ENCODE assay signal across 8 cellular contexts in genomic region chr11:44564198-44564597, GRCh38. TPM values are rescaled to one million over a fixed set of nuclear protein-coding genes. Genes with fewer than 3 reads are reported as not detected.
DNase-seq lines count a peak whose midpoint lies in the region; ATAC-seq and TF ChIP-seq lines count a peak whose summit lies in the region.

No MANE protein-coding gene starts in this region.

- H3F3A ChIP-seq in DOHH2 (ENCODE audit: control insufficient read depth, insufficient read depth) = no peaks in the 10 kb centered on the region

- ATAC-seq in psoas muscle (no peak), GM19035 (IDR thresholded peaks at IDR 0.05; ENCODE audit: unreplicated experiment) (no peak), HG03196 (IDR thresholded peaks at IDR 0.05; ENCODE audit: unreplicated experiment) (no peak), GM19351 (IDR thresholded peaks at IDR 0.05; ENCODE audit: unreplicated experiment) (no peak)

- 38 to 58% (median 43%) methylated on average over 8 of the region's 8 CpGs for WGBS in psoas muscle, 3 donors

- H3K4me3 ChIP-seq in DOHH2 (ENCODE audit: low read length) = no peak overlapping the region
- H3K4me3 ChIP-seq in effector memory CD4-positive, alpha-beta T cell (ENCODE audit: insufficient read depth, low read depth, low read length, poor library complexity, severe bottlenecking) = no peak overlapping the region
- peak overlapping the region; percentile 58 for H3K4me3 ChIP-seq in psoas muscle

- H3K4me1 ChIP-seq in DOHH2 (ENCODE audit: control insufficient read depth, low read length) (peaks cover 35% of the 10 kb centered on the region), psoas muscle (peaks cover 25% of the 10 kb centered on the region)
- H3K4me1 ChIP-seq in effector memory CD4-positive, alpha-beta T cell (ENCODE audit: control insufficient read depth, insufficient read depth, low read length, poor library complexity, severe bottlenecking) = peaks cover 43% of the 10 kb centered on the region

- H3K36me3 ChIP-seq in DOHH2 (ENCODE audit: control insufficient read depth, low read length) (no peaks in the 10 kb centered on the region), psoas muscle (ENCODE audit: insufficient read depth in 1 of 2, low read depth in 1 of 2) (no peaks in the 10 kb centered on the region)
- H3K36me3 ChIP-seq in effector memory CD4-positive, alpha-beta T cell (ENCODE audit: control insufficient read depth, insufficient read depth, low read length) = no peaks in the 10 kb centered on the region

- intact Hi-C loops in psoas muscle (cut with DNase I) = loop anchor here in 1 of 2 donors (5.0 kb wide), 1 partner anchor 33 kb away; no protein-coding TSS in a partner anchor

- H4K20me1 ChIP-seq in DOHH2 (ENCODE audit: control insufficient read depth, insufficient read depth, low read depth, low read length) = no peaks in the 10 kb centered on the region

- H3K27me3 ChIP-seq in DOHH2 (ENCODE audit: control insufficient read depth, low read length) (peaks cover 28% of the 10 kb centered on the region), psoas muscle (ENCODE audit: insufficient read depth in 3 of 3, low read length in 2 of 3) (no peaks in the 10 kb centered on the region)
- no peaks in the 10 kb centered on the region for H3K27me3 ChIP-seq in effector memory CD4-positive, alpha-beta T cell (replicated peaks; ENCODE audit: control insufficient read depth, insufficient read depth, low read length, poor library complexity, severe bottlenecking)

- H3K79me2 ChIP-seq in DOHH2 (ENCODE audit: control insufficient read depth, low read length) = no peaks in the 10 kb centered on the region

- H3K27ac ChIP-seq in DOHH2 (ENCODE audit: low read depth, low read length) (no peak overlapping the region), psoas muscle (peak overlapping the region; percentile 97)
- peak overlapping the region; percentile 87 for H3K27ac ChIP-seq in effector memory CD4-positive, alpha-beta T cell (ENCODE audit: insufficient read depth, low read length, poor library complexity, severe bottlenecking)

- TF ChIP-seq CTCF in DOHH2 (IDR thresholded peaks at IDR 0.05; ENCODE audit: low read depth, low read length, poor library complexity, severe bottlenecking) (no peak), psoas muscle (IDR thresholded peaks at IDR 0.05) (no peak)

- H3K9me2 ChIP-seq in DOHH2 (replicated peaks; ENCODE audit: control insufficient read depth, low read length) = no peaks in the 10 kb centered on the region

- peak overlapping the region; percentile 81; the same call in 1 of the 2 replicates for H3K4me2 ChIP-seq in DOHH2 (ENCODE audit: low read length)

- H3K9me3 ChIP-seq in DOHH2 (ENCODE audit: control insufficient read depth, insufficient read depth, low read length) (no peaks in the 10 kb centered on the region), psoas muscle (no peaks in the 10 kb centered on the region)
- H3K9me3 ChIP-seq in effector memory CD4-positive, alpha-beta T cell (ENCODE audit: control insufficient read depth, low read length) = no peaks in the 10 kb centered on the region

- DNase-seq in NCI-H510A (lab: John Stamatoyannopoulos, UW) (peak; percentile 20), psoas muscle (no peak)
- DNase-seq in effector memory CD4-positive, alpha-beta T cell = no peak
- DNase-seq in activated CD4-positive, CD25-positive, alpha-beta regulatory T cell (lab: John Stamatoyannopoulos, UW) = no peak

RNA-seq across cellular contexts. Expression of gene CD82, which starts 1.3 kb away (rescaled TPM):
- 100 to 1,000 TPM in 1 of 4 donors, 10 to 100 TPM in 3; 25.9 to 162 (median 50.2) TPM for total RNA-seq in psoas muscle
- polyA plus RNA-seq in psoas muscle = 10 to 100 TPM; 13.3 to 22.1 (median 13.7) TPM
